ENCODE assay signal across 17 cellular contexts in genomic region chr10:87920538-87920937, GRCh38. TPM values are rescaled to one million over a fixed set of nuclear protein-coding genes. Genes with fewer than 3 reads are reported as not detected.
DNase-seq lines count a peak whose midpoint lies in the region; ATAC-seq, FAIRE-seq and TF ChIP-seq lines count a peak whose summit lies in the region.
"Had no signal": no experiment of that assay in that cellular context is flagged by ENCODE, and none has a peak within 500 bp of the region (broad histone marks: within the 10 kb centered on the region; RNA-seq: fewer than 3 reads in every experiment).

No MANE protein-coding gene starts in this region.

- no peak for TF ChIP-seq CTCF in GM10266 (IDR thresholded peaks at IDR 0.05; ENCODE audit: control insufficient read depth, insufficient read depth, low read depth, missing control alignments)

- no peak overlapping the region for H3K4me3 Mint-ChIP-seq in activated T-helper 17 cell treated with anti-CD3 and anti-CD28 coated beads, Interleukin-2, amount 50 U/mL, for 72 hours
- H3K4me3 Mint-ChIP-seq in naive B cell = peak overlapping the region in 1 of 8 donors; percentile 10
- H3K4me3 Mint-ChIP-seq: CD14-positive monocyte had no signal

- TF ChIP-seq POLR2A in GM12891 (IDR thresholded peaks at IDR 0.05; ENCODE audit: low read depth, low read length) = no peak

- no peaks in the 10 kb centered on the region for H3K9me3 Mint-ChIP-seq in activated T-helper 17 cell treated with anti-CD3 and anti-CD28 coated beads, Interleukin-2, amount 50 U/mL, for 72 hours
- peaks cover 1 to 10% (median 7%) of the 10 kb centered on the region in 7 donors for H3K9me3 Mint-ChIP-seq in naive B cell

- H3K4me1 Mint-ChIP-seq in activated T-helper 17 cell treated with anti-CD3 and anti-CD28 coated beads, Interleukin-2, amount 50 U/mL, for 72 hours = peaks cover 40% of the 10 kb centered on the region
- H3K4me1 Mint-ChIP-seq in naive B cell = peaks cover 73 to 89% (median 88%) of the 10 kb centered on the region in 3 donors

- H3K36me3 Mint-ChIP-seq in activated T-helper 17 cell treated with anti-CD3 and anti-CD28 coated beads, Interleukin-2, amount 50 U/mL, for 72 hours (ENCODE audit: low read depth) = peaks cover 42% of the 10 kb centered on the region
- H3K36me3 Mint-ChIP-seq in naive B cell = peaks cover 34 to 43% of the 10 kb centered on the region in 2 donors

- H3K27ac Mint-ChIP-seq in activated T-helper 17 cell treated with anti-CD3 and anti-CD28 coated beads, Interleukin-2, amount 50 U/mL, for 72 hours = peak overlapping the region; percentile 24
- peak overlapping the region; percentile 32 to 85 (median 66) for H3K27ac Mint-ChIP-seq in naive B cell

- FAIRE-seq in GM12891 (lab: Jason Lieb, UNC) = peak; percentile 20
- peak; percentile 39 for FAIRE-seq in GM18507 (lab: Jason Lieb, UNC)

- no peak for DNase-seq in GM12891 (ENCODE audit: insufficient read length, low spot score)
- DNase-seq in GM18507 (ENCODE audit: extremely low spot score, insufficient read length, low read depth) = no peak
- DNase-seq in naive B cell = no peak
- DNase-seq in stimulated activated CD4-positive, alpha-beta T cell treated with anti-CD3 and anti-CD28 coated beads, Interleukin-15, amount 100 ng/mL, for 24 hours = no peak
- no peak for DNase-seq in NK-92 (lab: John Stamatoyannopoulos, UW; ENCODE audit: unreplicated experiment)
- no peak for DNase-seq in GM10266 (ENCODE audit: extremely low spot score)
- DNase-seq: ACHN; CD4-positive, alpha-beta memory T cell; DMS153; DMS79; GDM1; GOT3; H7 had no signal

- no peaks in the 10 kb centered on the region for H3K27me3 Mint-ChIP-seq in activated T-helper 17 cell treated with anti-CD3 and anti-CD28 coated beads, Interleukin-2, amount 50 U/mL, for 72 hours
- H3K27me3 Mint-ChIP-seq in naive B cell = no peaks in the 10 kb centered on the region
- H3K27me3 Mint-ChIP-seq: CD4-positive, alpha-beta memory T cell had no signal

- no peak for ATAC-seq in activated T-helper 17 cell treated with anti-CD3 and anti-CD28 coated beads, Interleukin-2, amount 50 U/mL, for 72 hours (replicated peaks)
- no peak for ATAC-seq in naive B cell (ENCODE audit: low read depth in 2 of 2)
- ATAC-seq: HCT116 had no signal

TF ChIP-seq in GM12891, 5 proteins besides CTCF, POLR2A, EP300 and RAD21:
- TF ChIP-seq PAX5 (IDR thresholded peaks at IDR 0.05; ENCODE audit: insufficient read depth, low read length, severe bottlenecking) (no peak), POLR2AphosphoS5 (IDR thresholded peaks at IDR 0.05; ENCODE audit: low read depth, low read length) (peak; percentile 45; the same call in 1 of the 2 replicates)
TF ChIP-seq in GM12891: peak in this region for 1.

RNA-seq across cellular contexts. Expression of gene PTEN, which starts 57.1 kb away (rescaled TPM):
- 70.9 TPM for polyA plus RNA-seq in GM12891 (2012; ENCODE audit: low read depth, missing spikeins)
- total RNA-seq in activated T-helper 17 cell treated with anti-CD3 and anti-CD28 coated beads, Interleukin-2, amount 50 U/mL, for 72 hours = 10 to 100 TPM; 64.2 to 65.8 TPM
- 10 to 100 TPM; 34.1 to 53.4 (median 46.7) TPM for polyA plus RNA-seq in naive B cell (ENCODE audit: low read depth in 6 of 6)

RNA-seq across cellular contexts. Expression of gene KLLN, which starts 57.2 kb away (rescaled TPM):
- 1.0 TPM for polyA plus RNA-seq in GM12891 (2012; ENCODE audit: low read depth, missing spikeins)
- total RNA-seq in activated T-helper 17 cell treated with anti-CD3 and anti-CD28 coated beads, Interleukin-2, amount 50 U/mL, for 72 hours = under 1 TPM; 0.45 to 0.78 TPM
- under 1 TPM in 5 of 6 donors, not detected in 1; 0.09 to 0.55 (median 0.22) TPM for polyA plus RNA-seq in naive B cell (ENCODE audit: low read depth in 6 of 6)
- total RNA-seq: Daoy had no signal
